ENCODE assay signal across 9 cellular contexts in the genomic region with DNA sequence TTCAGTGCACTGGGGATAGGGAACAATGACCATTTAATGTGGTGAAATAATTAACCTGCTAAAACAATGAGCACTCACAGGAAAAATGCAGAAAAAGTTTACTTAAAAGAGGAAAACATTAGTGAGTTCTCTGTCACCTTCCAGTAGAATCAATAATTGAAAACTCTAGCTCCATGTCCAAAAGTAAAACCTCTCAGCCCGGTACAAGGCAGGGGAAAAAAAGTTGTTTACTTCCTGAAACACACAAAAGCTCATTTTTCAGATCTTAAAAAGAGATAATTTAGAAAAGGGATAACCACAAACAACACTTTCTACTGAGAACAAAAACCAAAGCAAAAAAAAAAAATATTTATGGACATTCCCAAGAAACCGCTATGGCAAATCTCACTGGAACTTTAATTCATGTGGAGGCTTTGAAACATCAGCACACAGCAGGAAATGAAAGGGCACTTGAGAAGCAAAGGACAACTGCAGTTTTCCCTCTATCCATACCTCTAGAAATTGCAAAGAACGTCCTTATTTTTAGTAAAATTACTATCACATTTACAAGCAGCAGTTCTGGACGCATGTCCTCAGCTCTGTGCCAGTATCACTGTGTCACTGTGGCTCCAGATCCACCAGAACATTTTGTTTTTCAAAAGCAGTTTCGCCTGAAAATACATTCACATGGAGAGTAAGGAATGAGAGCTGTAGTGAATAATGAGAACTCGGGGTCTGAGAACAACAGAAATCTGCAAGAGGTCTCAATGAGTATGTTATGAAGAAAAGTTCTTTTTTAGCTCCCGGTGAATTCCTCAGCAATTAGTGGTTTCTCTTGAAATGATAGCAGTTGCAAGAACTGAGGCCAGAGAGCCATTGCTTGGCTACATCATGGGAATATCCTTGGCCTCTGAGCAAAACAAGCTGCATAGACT. TPM values are rescaled to one million over a fixed set of nuclear protein-coding genes. Genes with fewer than 3 reads are reported as not detected.
A peak's percentile ranks its signal among the peaks of the same experiment; 100 is the strongest.
DNase-seq lines count a peak whose midpoint lies in the region; ATAC-seq and TF ChIP-seq lines count a peak whose summit lies in the region.
"Had no signal": no experiment of that assay in that cellular context is flagged by ENCODE, and none has a peak within 500 bp of the region (broad histone marks: within the 10 kb centered on the region; RNA-seq: fewer than 3 reads in every experiment).

No MANE protein-coding gene starts in this region.

- no peak for ATAC-seq in GM18867 (IDR thresholded peaks at IDR 0.05; ENCODE audit: unreplicated experiment)

- H3K4me3 ChIP-seq in epithelial cell of proximal tubule (ENCODE audit: low read depth, low read length): peak overlapping the region; percentile 1

- H3K36me3 Mint-ChIP-seq in neural crest cell (ENCODE audit: low read depth): no peaks in the 10 kb centered on the region

- H3K27me3 Mint-ChIP-seq in neural crest cell (ENCODE audit: low read depth): no peaks in the 10 kb centered on the region

- H3K4me1 Mint-ChIP-seq in neural crest cell: peaks cover 24% of the 10 kb centered on the region

- peak overlapping the region; percentile 98 for H3K27ac Mint-ChIP-seq in neural crest cell (ENCODE audit: unreplicated experiment)

- H3K9me3 Mint-ChIP-seq in neural crest cell: no peaks in the 10 kb centered on the region

- peak overlapping the region; percentile 24 for H3K4me3 Mint-ChIP-seq in neural crest cell

- peak; percentile 44 for DNase-seq in AG08395 (ENCODE audit: low spot score)
- peak; percentile 41 for DNase-seq in OCI-M1 (lab: John Stamatoyannopoulos, UW)
- peak; percentile 85 for DNase-seq in epithelial cell of proximal tubule (ENCODE audit: low read depth)
- DNase-seq in neural crest cell (ENCODE audit: low read depth, low spot score): no peak
- DNase-seq in NCI-H1930 (lab: John Stamatoyannopoulos, UW): no peak
- no peak for DNase-seq in activated CD4-positive, CD25-positive, alpha-beta regulatory T cell (lab: John Stamatoyannopoulos, UW)
- DNase-seq in COLO668 (lab: John Stamatoyannopoulos, UW; ENCODE audit: unreplicated experiment): no peak
- DNase-seq: NCI-H1436 treated with DMSO at 0.1 percent for 48 hours had no signal

- TF ChIP-seq CTCF in epithelial cell of proximal tubule (conservative IDR thresholded peaks at IDR 0.05; ENCODE audit: low read depth, low read length) (no peak), neural crest cell (conservative IDR thresholded peaks at IDR 0.05) (no peak)

RNA-seq across cellular contexts. Expression of a gene that starts 44.7 kb away (rescaled TPM):
- total RNA-seq in epithelial cell of proximal tubule: 0.06 and 0.29 TPM in 2 replicates
- total RNA-seq in neural crest cell: 1.5 and 2.6 TPM in 2 replicates

RNA-seq across cellular contexts. Expression of a gene that starts 58.1 kb away (rescaled TPM):
- total RNA-seq in epithelial cell of proximal tubule: 15.7 and 15.8 TPM in 2 replicates
- total RNA-seq in neural crest cell: 7.3 and 8.1 TPM in 2 replicates

Comparison
In these comparisons a context has a peak if more than half of its experiments do, and no peak if none do; other contexts are left out.
1. DNase-seq: peak in AG08395 (single experiment), OCI-M1 (single experiment) and epithelial cell of proximal tubule (single experiment); none in neural crest cell (single experiment), NCI-H1930 (0 of 2), activated CD4-positive, CD25-positive, alpha-beta regulatory T cell (0 of 4) and COLO668 (single experiment).